Comparison of ENCODE assay signal across 18 cellular contexts in the genomic region with DNA sequence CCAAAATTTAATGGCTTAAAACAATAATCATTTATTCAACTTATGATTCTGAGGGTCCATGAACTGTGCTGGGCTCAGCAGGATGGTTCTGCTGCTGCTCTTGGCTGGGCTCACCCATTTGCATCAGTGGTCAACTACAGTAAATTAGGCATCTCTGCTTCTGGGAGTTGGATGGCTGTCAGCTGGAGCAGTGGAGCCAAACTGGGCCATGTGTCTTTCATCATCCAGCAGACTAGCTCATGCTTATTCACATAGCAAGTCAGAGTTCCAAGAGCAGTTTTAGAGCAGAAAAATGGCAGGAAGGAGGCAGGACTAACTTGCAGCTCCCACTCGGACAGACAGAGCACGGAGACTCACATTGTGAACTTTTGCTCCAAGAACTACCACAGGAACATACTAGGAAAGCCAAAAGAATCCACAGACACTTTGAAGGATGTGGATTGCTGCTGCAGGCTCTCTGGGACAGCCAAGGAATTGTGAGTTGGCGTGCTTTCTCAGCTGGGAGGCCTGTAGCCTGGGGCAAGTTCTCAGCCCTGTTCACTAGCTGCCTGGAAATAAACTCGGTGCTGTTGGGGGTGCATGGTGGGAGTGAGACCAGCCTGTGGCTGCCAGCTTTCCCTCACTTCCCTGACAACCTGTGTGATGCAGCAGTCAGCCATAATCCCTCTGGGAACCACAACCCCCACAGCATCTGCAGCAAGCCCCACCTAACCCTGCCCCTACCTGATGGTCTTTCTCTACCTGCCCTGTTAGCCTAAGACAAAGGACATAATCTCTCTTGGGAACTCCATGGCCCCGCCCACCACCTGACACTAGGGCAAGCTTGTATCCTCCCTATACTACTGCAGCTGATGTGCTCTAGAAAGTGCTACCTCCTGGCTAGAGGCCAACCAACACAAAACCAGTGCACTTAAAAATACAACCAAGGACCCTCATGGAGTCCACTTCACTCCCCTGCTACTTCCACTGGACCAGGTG.
DNase-seq lines count a peak whose midpoint lies in the region; ATAC-seq lines count a peak whose summit lies in the region.
"Had no signal": no experiment of that assay in that cellular context is flagged by ENCODE, and none has a peak within 500 bp of the region (broad histone marks: within the 10 kb centered on the region; RNA-seq: fewer than 3 reads in every experiment).

No MANE protein-coding gene starts in this region.

- no peaks in the 10 kb centered on the region for H3K4me1 ChIP-seq in adipocyte (ENCODE audit: control insufficient read depth, insufficient read depth, low read length)
- H3K4me1 ChIP-seq: suprapubic skin had no signal

- no peak overlapping the region for H3K4me3 ChIP-seq in adipocyte (ENCODE audit: low read length)
- H3K4me3 ChIP-seq: cardiac muscle cell, SJCRH30, suprapubic skin had no signal

- no peaks in the 10 kb centered on the region for H3K36me3 ChIP-seq in adipocyte (ENCODE audit: control insufficient read depth, insufficient read depth, low read length, severe bottlenecking)
- H3K36me3 ChIP-seq: cardiac muscle cell, SJCRH30, suprapubic skin had no signal

- DNase-seq in AG20443 (ENCODE audit: low spot score) (peak; percentile 49), GM04503 (ENCODE audit: low read depth) (peak; percentile 60), adipocyte (ENCODE audit: low read depth) (peak; percentile 3), islet precursor cell (peak; percentile 48), SIG-M5 (lab: John Stamatoyannopoulos, UW) (no peak)
- DNase-seq: activated CD4-positive, alpha-beta T cell treated with anti-CD3 and anti-CD28 coated beads for 4 hours; activated CD8-positive, alpha-beta memory T cell treated with anti-CD3 and anti-CD28 coated beads, Interleukin-2, amount 50 U/mL, for 48 hours; activated naive CD4-positive, alpha-beta T cell treated with anti-CD3 and anti-CD28 coated beads, Interleukin-2, amount 50 U/mL, for 16 hours; CD4-positive, alpha-beta T cell; DND-41; H7; immature natural killer cell; retina; SJCRH30 had no signal

- ATAC-seq in GM21447 (IDR thresholded peaks at IDR 0.05; ENCODE audit: unreplicated experiment), result no peak
- no peak for ATAC-seq in HG03457 (IDR thresholded peaks at IDR 0.05; ENCODE audit: unreplicated experiment)

- no peak overlapping the region for H3K9ac ChIP-seq in adipocyte (ENCODE audit: low read length)

- no peaks in the 10 kb centered on the region for H3K9me3 ChIP-seq in adipocyte (ENCODE audit: control insufficient read depth, low read length)
- H3K9me3 ChIP-seq: SJCRH30, suprapubic skin had no signal

- H3K27me3 ChIP-seq in adipocyte (replicated peaks; ENCODE audit: control insufficient read depth, insufficient read depth, low read length), result no peaks in the 10 kb centered on the region
- H3K27me3 ChIP-seq: cardiac muscle cell, SJCRH30 had no signal
